ENCODE assay signal across 11 cellular contexts in genomic region chr12:112905451-112906089, GRCh38. TPM values are rescaled to one million over a fixed set of nuclear protein-coding genes. Genes with fewer than 3 reads are reported as not detected.
DNase-seq lines count a peak whose midpoint lies in the region; ATAC-seq and TF ChIP-seq lines count a peak whose summit lies in the region.
"Had no signal": no experiment of that assay in that cellular context is flagged by ENCODE, and none has a peak within 500 bp of the region (broad histone marks: within the 10 kb centered on the region; RNA-seq: fewer than 3 reads in every experiment).

No MANE protein-coding gene starts in this region.

- H3K4me3 Mint-ChIP-seq in T-cell = no peak overlapping the region

- no peaks in the 10 kb centered on the region for H3K9me3 Mint-ChIP-seq in T-cell

- H3K27ac Mint-ChIP-seq in T-cell = peak overlapping the region; percentile 83 to 88

- peaks cover 71 to 84% (median 74%) of the 10 kb centered on the region in 3 donors for H3K4me1 Mint-ChIP-seq in T-cell

- 72% methylated on average over 4 of the region's 4 CpGs for WGBS in liver
- 72 to 75% methylated on average over 4 of the region's 4 CpGs for WGBS in lower leg skin, 2 donors

- H3K27me3 ChIP-seq in liver (ENCODE audit: control insufficient read depth in 4 of 4, insufficient read depth in 4 of 4, low read length in 3 of 4) = no peaks in the 10 kb centered on the region

- H3K9ac ChIP-seq in liver (ENCODE audit: low read depth in 1 of 2, low read length in 2 of 2) = peak overlapping the region in 1 of 2 donors; percentile 26

- DNase-seq in ACHN (peak; percentile 46), EL (peak; percentile 29), T-cell (no peak), glomerular visceral epithelial cell (ENCODE audit: extremely low spot score) (no peak), lower leg skin (ENCODE audit: low spot score in 2 of 2) (no peak), NCI-H774 (lab: John Stamatoyannopoulos, UW) (no peak)
- DNase-seq: activated T-cell treated with anti-CD3 and anti-CD28 coated beads, Interleukin-2, amount 50 U/mL, for 72 hours; DMS53 had no signal

- POLR2A ChIA-PET in T-cell (lab: Charles Lee) = no interaction called here

- CTCF ChIA-PET in T-cell (lab: Charles Lee) = interaction anchor here in 1 of 2 donors (1.3 to 2.7 kb wide), 4 partner anchors 33 to 123 kb away, joined by 3 to 14 read pairs (median 8); partner anchors contain the start of genes OAS2 and OAS3

- H3K27ac ChIP-seq in liver (ENCODE audit: low read depth in 1 of 2, low read length in 2 of 2) = peak overlapping the region; percentile 30 to 92

- no peak overlapping the region for H3K4me3 ChIP-seq in liver (ENCODE audit: low read depth in 1 of 3, low read length in 3 of 3)
- H3K4me3 ChIP-seq in lower leg skin (ENCODE audit: low read depth, poor library complexity, severe bottlenecking) = no peak overlapping the region
- H3K4me3 ChIP-seq: coronary artery had no signal

- no peaks in the 10 kb centered on the region for H3K36me3 ChIP-seq in liver (ENCODE audit: control insufficient read depth in 4 of 4, insufficient read depth in 3 of 4, low read depth in 1 of 4, low read length in 3 of 4)

- no peak for ATAC-seq in T-cell (replicated peaks in 1 of 4)
- ATAC-seq in GM18517 (IDR thresholded peaks at IDR 0.05; ENCODE audit: unreplicated experiment) = no peak
- ATAC-seq: activated T-cell treated with anti-CD3 and anti-CD28 coated beads, Interleukin-2, amount 50 U/mL, for 72 hours had no signal

- TF ChIP-seq POLR2A in lower leg skin (IDR thresholded peaks at IDR 0.05) = no peak

- in situ Hi-C loops in ACHN (cut with HindIII; ENCODE audit: low pct_ligation_motif_present, low pct_unique_long_range_greater_than_20kb, low sequenced_read_pairs) = no loop called here

- intact Hi-C loops in lower leg skin (cut with DNase I; ENCODE audit: low total_unique reads) = no loop called here

- H3K9me3 ChIP-seq in liver (ENCODE audit: control insufficient read depth in 4 of 4, low read length in 3 of 4) = no peaks in the 10 kb centered on the region

- TF ChIP-seq RAD21 in liver (IDR thresholded peaks at IDR 0.05) = no peak

- TF ChIP-seq CTCF in liver (IDR thresholded peaks at IDR 0.05; ENCODE audit: low read depth, low read length, missing input control) (no peak), lower leg skin (IDR thresholded peaks at IDR 0.05) (no peak)

- H3K27me3 Mint-ChIP-seq in T-cell = no peaks in the 10 kb centered on the region

- H3K36me3 Mint-ChIP-seq in T-cell = peaks cover 16% of the 10 kb centered on the region

- H3K4me1 ChIP-seq in liver (ENCODE audit: control insufficient read depth in 4 of 4, insufficient read depth in 4 of 4, low read length in 3 of 4) = peaks cover 5 to 43% (median 41%) of the 10 kb centered on the region in 4 donors

TF ChIP-seq in liver, 16 proteins besides CTCF, POLR2A, EP300 and RAD21:
- no peak for TF ChIP-seq HNF4G (IDR thresholded peaks at IDR 0.05)
- no peak for TF ChIP-seq TAF1 (conservative IDR thresholded peaks at IDR 0.05)
- no peak for TF ChIP-seq NR2F2 (IDR thresholded peaks at IDR 0.05)
- TF ChIP-seq HNF4A (conservative IDR thresholded peaks at IDR 0.05) = no peak
- TF ChIP-seq MAX (IDR thresholded peaks at IDR 0.05) = no peak
- no peak for TF ChIP-seq SP1 (IDR thresholded peaks at IDR 0.05)
- TF ChIP-seq FOXA2 (IDR thresholded peaks at IDR 0.05) = no peak
- TF ChIP-seq RXRA (IDR thresholded peaks at IDR 0.05) = no peak
- no peak for TF ChIP-seq FOXA1 (IDR thresholded peaks at IDR 0.05)
- TF ChIP-seq JUND (IDR thresholded peaks at IDR 0.05) = no peak
- no peak for TF ChIP-seq YY1 (IDR thresholded peaks at IDR 0.05)
- no peak for TF ChIP-seq REST (IDR thresholded peaks at IDR 0.05)
- TF ChIP-seq ATF3 (IDR thresholded peaks at IDR 0.05) = no peak
- no peak for TF ChIP-seq EGR1 (IDR thresholded peaks at IDR 0.05; ENCODE audit: low read depth in 2 of 2)
- no peak for TF ChIP-seq ZBTB33 (IDR thresholded peaks at IDR 0.05)
TF ChIP-seq in liver: peak in this region for 0.

RNA-seq across cellular contexts. Expression of gene OAS1, which starts 1.2 kb away (rescaled TPM):
- total RNA-seq in T-cell (10 to 100 TPM in 4 of 5 donors, 1 to 10 TPM in 1; 8.5 to 22.9 (median 11.4) TPM), liver (10 to 100 TPM; 20.5 to 22.0 TPM), lower leg skin (10 to 100 TPM; 16.2 to 25.2 (median 23.2) TPM)
- 10 to 100 TPM; 24.9 to 26.0 TPM for polyA plus RNA-seq in liver

RNA-seq across cellular contexts. Expression of gene OAS3, which starts 32.7 kb away (rescaled TPM):
- 10 to 100 TPM; 18.4 to 38.5 (median 24.5) TPM for total RNA-seq in T-cell
- total RNA-seq in liver = 1 to 10 TPM; 4.5 to 9.5 TPM
- polyA plus RNA-seq in liver = 1 to 10 TPM; 3.8 to 6.3 TPM
- total RNA-seq in lower leg skin = 10 to 100 TPM in 3 of 4 donors, 1 to 10 TPM in 1; 9.4 to 18.9 (median 15.9) TPM

Comparison
In these comparisons a context has a peak if more than half of its experiments do, and no peak if none do; other contexts are left out.
1. DNase-seq: peak in ACHN (single experiment) and EL (single experiment); none in T-cell (0 of 34), glomerular visceral epithelial cell (single experiment), lower leg skin (0 of 2) and NCI-H774 (single experiment).